21 cellular contexts compared by ENCODE assay signal in the genomic region with DNA sequence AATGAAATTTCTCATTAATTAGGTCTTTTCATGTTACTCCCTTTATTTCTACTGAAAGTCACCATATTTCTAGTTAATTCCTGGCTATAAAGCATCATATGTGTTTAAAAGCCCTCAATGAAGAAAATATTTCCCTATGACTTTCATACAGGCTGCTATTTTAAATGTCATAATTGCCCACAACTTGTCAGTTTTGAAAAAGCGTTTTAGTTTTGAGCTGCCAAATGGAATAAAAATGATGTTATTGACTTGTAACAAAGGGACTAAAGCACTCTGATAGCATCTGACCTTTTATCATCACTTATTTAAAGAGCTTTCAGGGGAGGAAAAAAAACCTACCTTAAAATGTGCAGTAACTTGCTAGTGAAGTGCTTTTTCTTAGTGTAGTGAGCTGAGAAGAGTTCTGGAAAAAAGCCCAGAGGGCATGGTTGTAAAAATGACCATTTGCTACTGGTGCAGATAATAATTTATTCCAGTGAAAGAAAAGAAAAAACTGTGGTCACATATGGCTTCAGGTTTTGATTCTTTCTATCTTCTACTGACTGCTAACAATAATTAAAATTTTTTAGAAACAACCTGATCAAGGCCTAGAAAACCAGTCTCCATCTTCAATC.
"Had no signal": no experiment of that assay in that cellular context is flagged by ENCODE, and none has a peak within 500 bp of the region (broad histone marks: within the 10 kb centered on the region; RNA-seq: fewer than 3 reads in every experiment).

No MANE protein-coding gene starts in this region.

- H3K27me3 ChIP-seq: left lung, spleen had no signal

- H3K27me3 Mint-ChIP-seq: activated CD4-positive, alpha-beta T cell treated with anti-CD3 and anti-CD28 coated beads, Interleukin-2, amount 10 ng/mL, durations not matched to agents 7 days and 5 days; activated naive CD8-positive, alpha-beta T cell treated with anti-CD3 and anti-CD28 coated beads, Interleukin-2, amount 50 U/mL, for 24 hours; central memory CD8-positive, alpha-beta T cell; stimulated activated naive B cell treated with anti-CD40 and anti-IgM and Interleukin-4, amounts not matched to agents 10 μg/mL and 1 μg/mL and 100 μg/mL, for 72 hours had no signal

- DNase-seq: activated CD4-positive, alpha-beta T cell treated with anti-CD3 and anti-CD28 coated beads, Interleukin-2, amount 10 ng/mL, durations not matched to agents 7 days and 5 days; activated CD8-positive, alpha-beta memory T cell treated with anti-CD3 and anti-CD28 coated beads, Interleukin-2, amount 50 U/mL, for 4 hours; activated naive CD4-positive, alpha-beta T cell treated with anti-CD3 and anti-CD28 coated beads for 36 hours; activated naive CD8-positive, alpha-beta T cell treated with anti-CD3 and anti-CD28 coated beads, Interleukin-2, amount 50 U/mL, for 24 hours; activated T-cell treated with anti-CD3 and anti-CD28 coated beads, Interleukin-2, amount 50 U/mL, for 4 hours; anterior cingulate cortex; erythroblast; foreskin melanocyte; hypothalamus; left lung; nucleus accumbens; spleen; stimulated activated CD4-positive, alpha-beta T cell treated with anti-CD3 and anti-CD28 coated beads, Interleukin-4, amount 100 ng/mL, for 4 hours; stimulated activated naive B cell treated with anti-CD40 and anti-IgM and Interleukin-4, amounts not matched to agents 10 μg/mL and 1 μg/mL and 100 μg/mL, for 72 hours had no signal

- FAIRE-seq: endometrium, keratinocyte had no signal

- H3K36me3 Mint-ChIP-seq: mesothelial cell of epicardium; stimulated activated naive B cell treated with anti-CD40 and anti-IgM and Interleukin-4, amounts not matched to agents 10 μg/mL and 1 μg/mL and 100 μg/mL, for 72 hours had no signal

- H3K4me1 ChIP-seq: left lung, spleen had no signal

- H3K27ac ChIP-seq: coronary artery, left lung, spleen had no signal

- ATAC-seq: activated CD4-positive, CD25-positive, alpha-beta regulatory T cell treated with anti-CD3 and anti-CD28 coated beads, Interleukin-2, amount 50 U/mL, for 24 hours; activated naive CD8-positive, alpha-beta T cell treated with anti-CD3 and anti-CD28 coated beads, Interleukin-2, amount 50 U/mL, for 24 hours; activated T-cell treated with anti-CD3 and anti-CD28 coated beads, Interleukin-2, amount 50 U/mL, for 4 hours; left lung; stimulated activated naive B cell treated with anti-CD40 and anti-IgM and Interleukin-4, amounts not matched to agents 10 μg/mL and 1 μg/mL and 100 μg/mL, for 72 hours had no signal

- H3K9me3 ChIP-seq: left lung, spleen had no signal

- H3K9me3 Mint-ChIP-seq: activated naive CD8-positive, alpha-beta T cell treated with anti-CD3 and anti-CD28 coated beads, Interleukin-2, amount 50 U/mL, for 24 hours; activated T-cell treated with anti-CD3 and anti-CD28 coated beads, Interleukin-2, amount 50 U/mL, for 4 hours; nephron; stimulated activated naive B cell treated with anti-CD40 and anti-IgM and Interleukin-4, amounts not matched to agents 10 μg/mL and 1 μg/mL and 100 μg/mL, for 72 hours had no signal

- H3K36me3 ChIP-seq: left lung, spleen had no signal

- H3K4me3 ChIP-seq: coronary artery, left lung, spleen had no signal

- H3K4me3 Mint-ChIP-seq: activated CD4-positive, alpha-beta T cell treated with anti-CD3 and anti-CD28 coated beads, Interleukin-2, amount 10 ng/mL, durations not matched to agents 7 days and 5 days; activated naive CD4-positive, alpha-beta T cell treated with anti-CD3 and anti-CD28 coated beads for 36 hours; activated naive CD8-positive, alpha-beta T cell treated with anti-CD3 and anti-CD28 coated beads, Interleukin-2, amount 50 U/mL, for 24 hours; activated T-cell treated with anti-CD3 and anti-CD28 coated beads, Interleukin-2, amount 50 U/mL, for 4 hours; central memory CD8-positive, alpha-beta T cell; mesothelial cell of epicardium; nephron; stimulated activated naive B cell treated with anti-CD40 and anti-IgM and Interleukin-4, amounts not matched to agents 10 μg/mL and 1 μg/mL and 100 μg/mL, for 72 hours had no signal

- H3K4me1 Mint-ChIP-seq: activated CD4-positive, alpha-beta T cell treated with anti-CD3 and anti-CD28 coated beads, Interleukin-2, amount 10 ng/mL, durations not matched to agents 7 days and 5 days; activated naive CD8-positive, alpha-beta T cell treated with anti-CD3 and anti-CD28 coated beads, Interleukin-2, amount 50 U/mL, for 24 hours; central memory CD8-positive, alpha-beta T cell; stimulated activated naive B cell treated with anti-CD40 and anti-IgM and Interleukin-4, amounts not matched to agents 10 μg/mL and 1 μg/mL and 100 μg/mL, for 72 hours had no signal

- H3K27ac Mint-ChIP-seq: activated CD4-positive, alpha-beta T cell treated with anti-CD3 and anti-CD28 coated beads, Interleukin-2, amount 10 ng/mL, durations not matched to agents 7 days and 5 days; activated naive CD4-positive, alpha-beta T cell treated with anti-CD3 and anti-CD28 coated beads for 36 hours; activated naive CD8-positive, alpha-beta T cell treated with anti-CD3 and anti-CD28 coated beads, Interleukin-2, amount 50 U/mL, for 24 hours; mesothelial cell of epicardium; nephron; stimulated activated naive B cell treated with anti-CD40 and anti-IgM and Interleukin-4, amounts not matched to agents 10 μg/mL and 1 μg/mL and 100 μg/mL, for 72 hours had no signal
